ENCODE assay signal across 1 cellular context in the genomic region with DNA sequence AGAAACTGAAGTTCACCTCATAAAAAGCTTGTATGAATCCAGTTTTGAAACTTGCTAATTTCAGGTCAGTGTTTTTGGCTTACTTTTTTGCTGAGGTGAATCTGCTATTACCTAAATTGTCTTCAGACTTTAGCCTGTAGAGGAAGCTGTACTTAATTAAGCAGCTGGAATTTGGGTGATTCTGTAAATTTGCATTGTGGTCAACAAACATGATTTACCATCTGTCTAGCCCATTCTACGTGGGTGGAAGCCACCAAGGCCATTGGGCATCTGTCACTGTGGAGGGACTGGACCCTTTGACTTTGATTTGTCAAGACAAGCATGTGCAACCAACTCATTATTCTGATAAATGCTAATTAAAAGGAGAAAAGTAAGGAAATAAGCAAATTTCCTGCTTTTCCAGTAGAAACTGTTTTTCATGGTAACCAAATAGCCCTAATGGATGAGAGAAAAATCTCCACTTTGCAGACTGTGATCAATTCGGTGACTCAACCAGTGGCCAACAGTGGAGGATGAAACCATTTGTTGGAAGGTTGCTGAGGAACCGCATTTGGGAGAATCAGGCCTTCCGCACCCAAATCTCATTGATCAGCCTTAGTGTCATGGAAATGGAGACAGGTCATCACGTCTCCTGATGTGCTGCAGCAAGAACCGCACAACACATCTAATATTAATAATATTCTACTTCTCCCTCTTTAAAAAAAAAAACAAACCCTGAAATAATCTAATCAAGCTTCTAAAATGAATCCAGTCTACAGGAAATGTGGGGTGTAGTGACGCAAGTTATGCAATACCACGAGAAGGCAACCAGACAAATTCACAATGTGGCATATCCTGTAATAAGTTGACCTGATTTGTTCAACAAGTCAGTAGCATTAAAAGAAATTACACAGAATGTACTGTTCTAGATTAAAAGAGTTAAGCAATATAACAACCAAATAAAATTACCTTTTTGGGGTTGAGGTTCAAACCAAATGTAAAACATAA.
TF ChIP-seq lines count a peak whose summit lies in the region.

No MANE protein-coding gene starts in this region.

TF ChIP-seq in GM23338, 12 proteins besides CTCF, POLR2A, EP300 and RAD21 (continued from another document):
- TF ChIP-seq, protein P1, sequence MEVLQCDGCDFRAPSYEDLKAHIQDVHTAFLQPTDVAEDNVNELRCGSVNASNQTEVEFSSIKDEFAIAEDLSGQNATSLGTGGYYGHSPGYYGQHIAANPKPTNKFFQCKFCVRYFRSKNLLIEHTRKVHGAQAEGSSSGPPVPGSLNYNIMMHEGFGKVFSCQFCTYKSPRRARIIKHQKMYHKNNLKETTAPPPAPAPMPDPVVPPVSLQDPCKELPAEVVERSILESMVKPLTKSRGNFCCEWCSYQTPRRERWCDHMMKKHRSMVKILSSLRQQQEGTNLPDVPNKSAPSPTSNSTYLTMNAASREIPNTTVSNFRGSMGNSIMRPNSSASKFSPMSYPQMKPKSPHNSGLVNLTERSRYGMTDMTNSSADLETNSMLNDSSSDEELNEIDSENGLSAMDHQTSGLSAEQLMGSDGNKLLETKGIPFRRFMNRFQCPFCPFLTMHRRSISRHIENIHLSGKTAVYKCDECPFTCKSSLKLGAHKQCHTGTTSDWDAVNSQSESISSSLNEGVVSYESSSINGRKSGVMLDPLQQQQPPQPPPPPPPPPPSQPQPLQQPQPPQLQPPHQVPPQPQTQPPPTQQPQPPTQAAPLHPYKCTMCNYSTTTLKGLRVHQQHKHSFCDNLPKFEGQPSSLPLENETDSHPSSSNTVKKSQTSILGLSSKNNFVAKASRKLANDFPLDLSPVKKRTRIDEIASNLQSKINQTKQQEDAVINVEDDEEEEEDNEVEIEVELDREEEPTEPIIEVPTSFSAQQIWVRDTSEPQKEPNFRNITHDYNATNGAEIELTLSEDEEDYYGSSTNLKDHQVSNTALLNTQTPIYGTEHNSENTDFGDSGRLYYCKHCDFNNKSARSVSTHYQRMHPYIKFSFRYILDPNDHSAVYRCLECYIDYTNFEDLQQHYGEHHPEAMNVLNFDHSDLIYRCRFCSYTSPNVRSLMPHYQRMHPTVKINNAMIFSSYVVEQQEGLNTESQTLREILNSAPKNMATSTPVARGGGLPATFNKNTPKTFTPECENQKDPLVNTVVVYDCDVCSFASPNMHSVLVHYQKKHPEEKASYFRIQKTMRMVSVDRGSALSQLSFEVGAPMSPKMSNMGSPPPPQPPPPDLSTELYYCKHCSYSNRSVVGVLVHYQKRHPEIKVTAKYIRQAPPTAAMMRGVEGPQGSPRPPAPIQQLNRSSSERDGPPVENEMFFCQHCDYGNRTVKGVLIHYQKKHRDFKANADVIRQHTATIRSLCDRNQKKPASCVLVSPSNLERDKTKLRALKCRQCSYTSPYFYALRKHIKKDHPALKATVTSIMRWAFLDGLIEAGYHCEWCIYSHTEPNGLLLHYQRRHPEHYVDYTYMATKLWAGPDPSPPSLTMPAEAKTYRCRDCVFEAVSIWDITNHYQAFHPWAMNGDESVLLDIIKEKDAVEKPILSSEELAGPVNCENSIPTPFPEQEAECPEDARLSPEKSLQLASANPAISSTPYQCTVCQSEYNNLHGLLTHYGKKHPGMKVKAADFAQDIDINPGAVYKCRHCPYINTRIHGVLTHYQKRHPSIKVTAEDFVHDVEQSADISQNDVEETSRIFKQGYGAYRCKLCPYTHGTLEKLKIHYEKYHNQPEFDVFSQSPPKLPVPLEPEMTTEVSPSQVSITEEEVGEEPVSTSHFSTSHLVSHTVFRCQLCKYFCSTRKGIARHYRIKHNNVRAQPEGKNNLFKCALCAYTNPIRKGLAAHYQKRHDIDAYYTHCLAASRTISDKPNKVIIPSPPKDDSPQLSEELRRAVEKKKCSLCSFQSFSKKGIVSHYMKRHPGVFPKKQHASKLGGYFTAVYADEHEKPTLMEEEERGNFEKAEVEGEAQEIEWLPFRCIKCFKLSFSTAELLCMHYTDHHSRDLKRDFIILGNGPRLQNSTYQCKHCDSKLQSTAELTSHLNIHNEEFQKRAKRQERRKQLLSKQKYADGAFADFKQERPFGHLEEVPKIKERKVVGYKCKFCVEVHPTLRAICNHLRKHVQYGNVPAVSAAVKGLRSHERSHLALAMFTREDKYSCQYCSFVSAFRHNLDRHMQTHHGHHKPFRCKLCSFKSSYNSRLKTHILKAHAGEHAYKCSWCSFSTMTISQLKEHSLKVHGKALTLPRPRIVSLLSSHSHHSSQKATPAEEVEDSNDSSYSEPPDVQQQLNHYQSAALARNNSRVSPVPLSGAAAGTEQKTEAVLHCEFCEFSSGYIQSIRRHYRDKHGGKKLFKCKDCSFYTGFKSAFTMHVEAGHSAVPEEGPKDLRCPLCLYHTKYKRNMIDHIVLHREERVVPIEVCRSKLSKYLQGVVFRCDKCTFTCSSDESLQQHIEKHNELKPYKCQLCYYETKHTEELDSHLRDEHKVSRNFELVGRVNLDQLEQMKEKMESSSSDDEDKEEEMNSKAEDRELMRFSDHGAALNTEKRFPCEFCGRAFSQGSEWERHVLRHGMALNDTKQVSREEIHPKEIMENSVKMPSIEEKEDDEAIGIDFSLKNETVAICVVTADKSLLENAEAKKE (CRISPR knock-in tag; IDR thresholded peaks at IDR 0.05), result no peak
- TF ChIP-seq CREB1 (CRISPR knock-in tag; IDR thresholded peaks at IDR 0.05; ENCODE audit: low read depth), result no peak
- no peak for TF ChIP-seq STAT1 (IDR thresholded peaks at IDR 0.05; ENCODE audit: unreplicated experiment)
- no peak for TF ChIP-seq NANOG (IDR thresholded peaks at IDR 0.05; ENCODE audit: borderline replicate concordance)
- no peak for TF ChIP-seq ZNF331 (CRISPR knock-in tag; IDR thresholded peaks at IDR 0.05; ENCODE audit: low read depth)
- TF ChIP-seq, protein P2, sequence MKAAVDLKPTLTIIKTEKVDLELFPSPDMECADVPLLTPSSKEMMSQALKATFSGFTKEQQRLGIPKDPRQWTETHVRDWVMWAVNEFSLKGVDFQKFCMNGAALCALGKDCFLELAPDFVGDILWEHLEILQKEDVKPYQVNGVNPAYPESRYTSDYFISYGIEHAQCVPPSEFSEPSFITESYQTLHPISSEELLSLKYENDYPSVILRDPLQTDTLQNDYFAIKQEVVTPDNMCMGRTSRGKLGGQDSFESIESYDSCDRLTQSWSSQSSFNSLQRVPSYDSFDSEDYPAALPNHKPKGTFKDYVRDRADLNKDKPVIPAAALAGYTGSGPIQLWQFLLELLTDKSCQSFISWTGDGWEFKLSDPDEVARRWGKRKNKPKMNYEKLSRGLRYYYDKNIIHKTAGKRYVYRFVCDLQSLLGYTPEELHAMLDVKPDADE (IDR thresholded peaks at IDR 0.05), result no peak
- no peak for TF ChIP-seq POLR2AphosphoS5 (IDR thresholded peaks at IDR 0.05; ENCODE audit: low read depth)
- TF ChIP-seq EZH2 (IDR thresholded peaks at IDR 0.05; ENCODE audit: low read depth, unreplicated experiment), result no peak
- TF ChIP-seq, protein P3, sequence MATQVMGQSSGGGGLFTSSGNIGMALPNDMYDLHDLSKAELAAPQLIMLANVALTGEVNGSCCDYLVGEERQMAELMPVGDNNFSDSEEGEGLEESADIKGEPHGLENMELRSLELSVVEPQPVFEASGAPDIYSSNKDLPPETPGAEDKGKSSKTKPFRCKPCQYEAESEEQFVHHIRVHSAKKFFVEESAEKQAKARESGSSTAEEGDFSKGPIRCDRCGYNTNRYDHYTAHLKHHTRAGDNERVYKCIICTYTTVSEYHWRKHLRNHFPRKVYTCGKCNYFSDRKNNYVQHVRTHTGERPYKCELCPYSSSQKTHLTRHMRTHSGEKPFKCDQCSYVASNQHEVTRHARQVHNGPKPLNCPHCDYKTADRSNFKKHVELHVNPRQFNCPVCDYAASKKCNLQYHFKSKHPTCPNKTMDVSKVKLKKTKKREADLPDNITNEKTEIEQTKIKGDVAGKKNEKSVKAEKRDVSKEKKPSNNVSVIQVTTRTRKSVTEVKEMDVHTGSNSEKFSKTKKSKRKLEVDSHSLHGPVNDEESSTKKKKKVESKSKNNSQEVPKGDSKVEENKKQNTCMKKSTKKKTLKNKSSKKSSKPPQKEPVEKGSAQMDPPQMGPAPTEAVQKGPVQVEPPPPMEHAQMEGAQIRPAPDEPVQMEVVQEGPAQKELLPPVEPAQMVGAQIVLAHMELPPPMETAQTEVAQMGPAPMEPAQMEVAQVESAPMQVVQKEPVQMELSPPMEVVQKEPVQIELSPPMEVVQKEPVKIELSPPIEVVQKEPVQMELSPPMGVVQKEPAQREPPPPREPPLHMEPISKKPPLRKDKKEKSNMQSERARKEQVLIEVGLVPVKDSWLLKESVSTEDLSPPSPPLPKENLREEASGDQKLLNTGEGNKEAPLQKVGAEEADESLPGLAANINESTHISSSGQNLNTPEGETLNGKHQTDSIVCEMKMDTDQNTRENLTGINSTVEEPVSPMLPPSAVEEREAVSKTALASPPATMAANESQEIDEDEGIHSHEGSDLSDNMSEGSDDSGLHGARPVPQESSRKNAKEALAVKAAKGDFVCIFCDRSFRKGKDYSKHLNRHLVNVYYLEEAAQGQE (IDR thresholded peaks at IDR 0.05; ENCODE audit: unreplicated experiment), result no peak
- TF ChIP-seq EZH2phosphoT487 (IDR thresholded peaks at IDR 0.05; ENCODE audit: unreplicated experiment), result no peak
- no peak for TF ChIP-seq JUNB (IDR thresholded peaks at IDR 0.05; ENCODE audit: unreplicated experiment)
